Comparison of ENCODE assay signal across 13 cellular contexts in genomic region chr7:151400626-151401315, GRCh38. TPM values are rescaled to one million over a fixed set of nuclear protein-coding genes. Genes with fewer than 3 reads are reported as not detected.
DNase-seq lines count a peak whose midpoint lies in the region; ATAC-seq and TF ChIP-seq lines count a peak whose summit lies in the region.
"Had no signal": no experiment of that assay in that cellular context is flagged by ENCODE, and none has a peak within 500 bp of the region (broad histone marks: within the 10 kb centered on the region; RNA-seq: fewer than 3 reads in every experiment).

No MANE protein-coding gene starts in this region.

- peak overlapping the region; percentile 58 for H3K4me2 ChIP-seq in SU-DHL-6 (ENCODE audit: low read depth, low read length, poor library complexity, severe bottlenecking)
- no peak overlapping the region for H3K4me2 ChIP-seq in neuronal stem cell (ENCODE audit: insufficient read depth, low read length, poor library complexity, severe bottlenecking)

- H2BK15ac ChIP-seq in neuronal stem cell (ENCODE audit: low read length): no peak overlapping the region

- H3K4me1 ChIP-seq in neuronal stem cell (ENCODE audit: control insufficient read depth in 2 of 2, insufficient read depth in 1 of 2, low read depth in 1 of 2, low read length in 2 of 2): peaks cover 1 to 14% of the 10 kb centered on the region in 2 donors

- no peak overlapping the region for H2AK5ac ChIP-seq in neuronal stem cell (ENCODE audit: low read depth, low read length)

- no peak overlapping the region for H2BK12ac ChIP-seq in neuronal stem cell (ENCODE audit: low read length)

- intact Hi-C loops in left ventricle myocardium superior (cut with micrococcal nuclease): no loop called here

- H3K27me3 ChIP-seq in SU-DHL-6 (ENCODE audit: low read length) (no peaks in the 10 kb centered on the region), neuronal stem cell (ENCODE audit: control insufficient read depth in 3 of 3, insufficient read depth in 3 of 3, low read depth in 1 of 3, low read length in 3 of 3) (peaks cover 0 to 2% (median 0%) of the 10 kb centered on the region in 3 experiments)
- H3K27me3 ChIP-seq: cardiac muscle cell had no signal

- H3K79me2 ChIP-seq in SU-DHL-6 (ENCODE audit: insufficient read depth, low read length): no peaks in the 10 kb centered on the region

- no peak overlapping the region for H2BK120ac ChIP-seq in neuronal stem cell (ENCODE audit: low read depth, low read length)

- no peak overlapping the region for H3K14ac ChIP-seq in neuronal stem cell (ENCODE audit: low read length)

- H3K4ac ChIP-seq in neuronal stem cell (ENCODE audit: low read length): no peak overlapping the region

- H3K23ac ChIP-seq in neuronal stem cell (ENCODE audit: low read depth, low read length, poor library complexity): no peak overlapping the region

- peak; percentile 81 for ATAC-seq in GM18870 (IDR thresholded peaks at IDR 0.05; ENCODE audit: unreplicated experiment)
- ATAC-seq in HG02943 (IDR thresholded peaks at IDR 0.05; ENCODE audit: low read depth, unreplicated experiment): peak; percentile 55
- ATAC-seq in left ventricle myocardium superior: no peak
- ATAC-seq: heart left ventricle, PC-3 had no signal

- no peak for TF ChIP-seq CTCF in SU-DHL-6 (IDR thresholded peaks at IDR 0.05; ENCODE audit: insufficient read depth, low read length, poor library complexity, severe bottlenecking)

- WGBS in neuronal stem cell (ENCODE audit: extremely low coverage in 2 of 2, insufficient read length in 2 of 2, insufficient replicate concordance in 1 of 2), 2 donors: no CpG with 5 or more reads among the region's 14 CpGs

- H4K20me1 ChIP-seq in SU-DHL-6 (ENCODE audit: low read depth, low read length): no peaks in the 10 kb centered on the region

- no peak overlapping the region for H4K91ac ChIP-seq in neuronal stem cell (ENCODE audit: low read depth, low read length, poor library complexity)

- H3K9me2 ChIP-seq in SU-DHL-6 (replicated peaks; ENCODE audit: insufficient read depth, low read length): no peaks in the 10 kb centered on the region

- H2AFZ ChIP-seq in SU-DHL-6 (ENCODE audit: low read depth, low read length, severe bottlenecking) (peak overlapping the region; percentile 55), neuronal stem cell (ENCODE audit: low read length) (no peak overlapping the region)

- H3K9ac ChIP-seq in SU-DHL-6 (ENCODE audit: low read length): peak overlapping the region; percentile 40
- H3K9ac ChIP-seq in neuronal stem cell (ENCODE audit: low read depth, low read length, poor library complexity): no peak overlapping the region

- no peaks in the 10 kb centered on the region for H3F3A ChIP-seq in SU-DHL-6 (ENCODE audit: insufficient read depth)

- no peak overlapping the region for H3K18ac ChIP-seq in neuronal stem cell (ENCODE audit: low read length)

- H4K8ac ChIP-seq in neuronal stem cell (ENCODE audit: low read depth, low read length): no peak overlapping the region

- no peaks in the 10 kb centered on the region for H3K36me3 ChIP-seq in SU-DHL-6 (ENCODE audit: low read length)
- peaks cover 15 to 18% of the 10 kb centered on the region in 2 donors for H3K36me3 ChIP-seq in neuronal stem cell (replicated peaks in 1 of 2; ENCODE audit: control insufficient read depth in 2 of 2, insufficient read depth in 2 of 2, low read length in 2 of 2)
- H3K36me3 ChIP-seq: heart left ventricle, transverse colon had no signal

- DNase-seq in ACHN (peak; percentile 42), NCI-H1092 treated with DMSO at 0.1 percent for 48 hours (lab: John Stamatoyannopoulos, UW) (no peak), G401 (ENCODE audit: low spot score) (no peak), neuronal stem cell (ENCODE audit: low spot score) (no peak), left ventricle myocardium superior (no peak)
- DNase-seq: heart left ventricle, KG1, PC-3, transverse colon had no signal

- H3K9me3 ChIP-seq in SU-DHL-6 (ENCODE audit: insufficient read depth, low read length) (no peaks in the 10 kb centered on the region), neuronal stem cell (replicated peaks in 1 of 2; ENCODE audit: control insufficient read depth in 2 of 2, insufficient read depth in 1 of 2, low read depth in 1 of 2, low read length in 2 of 2) (peaks cover 0 to 7% of the 10 kb centered on the region in 2 donors)
- H3K9me3 ChIP-seq: heart left ventricle, transverse colon had no signal

- H3K79me1 ChIP-seq in neuronal stem cell (ENCODE audit: low read depth, low read length): no peaks in the 10 kb centered on the region

- in situ Hi-C loops in ACHN (cut with HindIII; ENCODE audit: low pct_ligation_motif_present, low pct_unique_long_range_greater_than_20kb, low sequenced_read_pairs) (no loop called here), G401 (cut with HindIII; ENCODE audit: low sequenced_read_pairs) (no loop called here)

- H2BK5ac ChIP-seq in neuronal stem cell (ENCODE audit: low read length): no peak overlapping the region

- peak overlapping the region; percentile 72 for H3K27ac ChIP-seq in SU-DHL-6 (ENCODE audit: low read depth, low read length)
- H3K27ac ChIP-seq in neuronal stem cell (replicated peaks; ENCODE audit: low read length): no peak overlapping the region
- H3K27ac ChIP-seq: cardiac muscle cell, heart left ventricle, transverse colon had no signal

- H3K4me3 ChIP-seq in SU-DHL-6 (ENCODE audit: insufficient read depth, low read length, poor library complexity, severe bottlenecking): peak overlapping the region; percentile 26
- no peak overlapping the region for H3K4me3 ChIP-seq in neuronal stem cell (ENCODE audit: low read length in 2 of 2)
- H3K4me3 ChIP-seq: cardiac muscle cell, heart left ventricle, transverse colon had no signal

RNA-seq across cellular contexts. Expression of gene WDR86, which starts 9.1 kb away (rescaled TPM):
- 10.2 and 13.7 TPM in 2 replicates for total RNA-seq in G401 (2014; rRNA removed; shearing (Covaris generic))
- 20.7 TPM for polyA plus RNA-seq in neuronal stem cell (2013, experiment 1 of 2)
- 20.8 TPM for polyA plus RNA-seq in neuronal stem cell (2013, experiment 2 of 2)
- total RNA-seq in left ventricle myocardium superior: 0.37 TPM
- total RNA-seq: PC-3 had no signal
- polyA plus RNA-seq: heart left ventricle had no signal

RNA-seq across cellular contexts. Expression of gene CRYGN, which starts 39.2 kb away (rescaled TPM):
- total RNA-seq in G401 (2014; rRNA removed; shearing (Covaris generic)): not detected in 2 replicates
- 0.24 TPM for polyA plus RNA-seq in neuronal stem cell (2013, experiment 1 of 2)
- polyA plus RNA-seq in neuronal stem cell (2013, experiment 2 of 2): 0.26 TPM
- not detected for total RNA-seq in left ventricle myocardium superior
- total RNA-seq: transverse colon had no signal

RNA-seq across cellular contexts. Expression of gene NUB1, which starts 59.2 kb away (rescaled TPM):
- 41.8 and 59.0 TPM in 2 replicates for total RNA-seq in G401 (2014; rRNA removed; shearing (Covaris generic))
- polyA plus RNA-seq in neuronal stem cell (2013, experiment 1 of 2): 74.1 TPM
- 73.2 TPM for polyA plus RNA-seq in neuronal stem cell (2013, experiment 2 of 2)
- total RNA-seq in left ventricle myocardium superior: 36.5 TPM
